ENCODE assay signal across 8 cellular contexts in the genomic region with DNA sequence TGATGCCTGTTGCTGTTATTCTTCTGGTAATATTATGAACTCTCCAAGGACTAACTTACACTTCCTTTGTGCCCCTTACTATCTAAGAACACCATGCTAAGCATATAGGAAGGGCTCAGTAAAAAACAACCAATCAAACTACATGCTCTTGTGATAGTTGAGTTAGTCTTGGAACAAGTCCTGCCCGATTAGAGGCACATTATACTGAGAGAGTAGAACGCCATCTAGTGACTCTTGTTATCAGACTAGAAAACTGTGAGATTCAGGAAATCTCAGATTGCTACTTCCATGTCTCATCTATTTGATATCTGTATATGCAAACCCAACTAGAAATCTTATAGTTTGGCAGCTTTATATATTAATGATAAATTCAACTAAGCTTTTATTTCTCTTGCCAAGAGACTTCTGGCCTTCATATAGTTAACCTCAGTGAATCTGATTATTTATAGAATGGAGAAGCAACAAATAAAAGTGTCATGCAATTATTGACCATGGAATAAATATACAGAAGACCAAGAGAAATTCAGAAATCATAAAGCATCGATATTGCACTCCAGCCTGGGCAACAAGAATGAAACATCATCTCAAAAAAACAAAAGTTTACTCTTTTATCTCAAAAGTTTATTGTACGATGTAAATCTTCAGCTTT. TPM values are rescaled to one million over a fixed set of nuclear protein-coding genes. Genes with fewer than 3 reads are reported as not detected.
A peak's percentile ranks its signal among the peaks of the same experiment; 100 is the strongest.
DNase-seq lines count a peak whose midpoint lies in the region; ATAC-seq and TF ChIP-seq lines count a peak whose summit lies in the region.

No MANE protein-coding gene starts in this region.

- H3K79me2 ChIP-seq in Loucy (ENCODE audit: insufficient read depth, low read length) (no peaks in the 10 kb centered on the region), PC-9 (ENCODE audit: low read depth) (no peaks in the 10 kb centered on the region)

- H3K4me2 ChIP-seq in Loucy (ENCODE audit: low read depth, low read length, poor library complexity, severe bottlenecking), result no peak overlapping the region
- no peak overlapping the region for H3K4me2 ChIP-seq in PC-9

- H3K9me3 ChIP-seq in Loucy (ENCODE audit: insufficient read depth, low read depth, low read length) (no peaks in the 10 kb centered on the region), PC-9 (ENCODE audit: insufficient read depth, low read depth) (no peaks in the 10 kb centered on the region), colonic mucosa (no peaks in the 10 kb centered on the region), lung (ENCODE audit: control insufficient read depth in 2 of 2, insufficient read depth in 1 of 2, low read length in 1 of 2) (no peaks in the 10 kb centered on the region)

- TF ChIP-seq CTCF in Loucy (conservative IDR thresholded peaks at IDR 0.05; ENCODE audit: low read length) (peak; percentile 86), PC-9 (conservative IDR thresholded peaks at IDR 0.05) (peak; percentile 69), colonic mucosa (IDR thresholded peaks at IDR 0.05) (peak; percentile 38), lung (IDR thresholded peaks at IDR 0.05; ENCODE audit: control extremely low read depth, extremely low read depth) (peak; percentile 54)

- ATAC-seq in lung (ENCODE audit: insufficient read depth, low FRiP score) (peak; percentile 41), GM18909 (IDR thresholded peaks at IDR 0.05; ENCODE audit: poor library complexity, unreplicated experiment) (no peak), GM19467 (IDR thresholded peaks at IDR 0.05; ENCODE audit: unreplicated experiment) (no peak), GM18498 (IDR thresholded peaks at IDR 0.05; ENCODE audit: unreplicated experiment) (no peak)

- POLR2A ChIA-PET in PC-9 (lab: Charles Lee; ENCODE audit: unreplicated experiment), result no interaction called here

- H3K9me2 ChIP-seq in Loucy (replicated peaks; ENCODE audit: low read depth, low read length), result no peaks in the 10 kb centered on the region
- no peaks in the 10 kb centered on the region for H3K9me2 ChIP-seq in PC-9 (ENCODE audit: insufficient read depth)

- H3K27ac ChIP-seq in PC-9 (no peak overlapping the region), colonic mucosa (no peak overlapping the region), lung (ENCODE audit: low read depth in 1 of 2, low read length in 1 of 2) (no peak overlapping the region)

- H3K4me1 ChIP-seq in Loucy (ENCODE audit: insufficient read depth, low read length, poor library complexity, severe bottlenecking), result no peaks in the 10 kb centered on the region
- H3K4me1 ChIP-seq in PC-9 (replicated peaks; ENCODE audit: insufficient read depth), result no peaks in the 10 kb centered on the region
- no peaks in the 10 kb centered on the region for H3K4me1 ChIP-seq in colonic mucosa
- H3K4me1 ChIP-seq in lung (ENCODE audit: control insufficient read depth in 2 of 2, insufficient read depth in 2 of 2, low read length in 2 of 2), result no peaks in the 10 kb centered on the region

- H3K4me3 ChIP-seq in Loucy (ENCODE audit: low read length, poor library complexity, severe bottlenecking) (no peak overlapping the region), PC-9 (no peak overlapping the region), colonic mucosa (no peak overlapping the region), lung (no peak overlapping the region)

- H3K9ac ChIP-seq in Loucy (ENCODE audit: low read depth, low read length, poor library complexity, severe bottlenecking), result no peak overlapping the region
- no peak overlapping the region for H3K9ac ChIP-seq in colonic mucosa (ENCODE audit: low read depth in 2 of 2, low read length in 2 of 2)

- DNase-seq in G401 (ENCODE audit: low spot score), result peak; percentile 85
- peak in 1 of 2 experiments; percentile 46 for DNase-seq in PC-9
- DNase-seq in colonic mucosa, result no peak
- DNase-seq in lung (ENCODE audit: low spot score), result no peak

- intact Hi-C loops in PC-9 (cut with micrococcal nuclease; ENCODE audit: unreplicated experiment) (loop anchor here (1.0 to 2.0 kb wide), 5 partner anchors 41 to 436 kb away; no protein-coding TSS in a partner anchor), colonic mucosa (cut with DNase I) (loop anchor here (5.0 to 10.0 kb wide), 3 partner anchors 91 to 438 kb away; no protein-coding TSS in a partner anchor)

- H2AFZ ChIP-seq in Loucy (ENCODE audit: low read length) (no peak overlapping the region), PC-9 (no peak overlapping the region)

- CTCF ChIA-PET in PC-9 (lab: Charles Lee), result interaction anchor here (0.7 kb wide), 1 partner anchor 243 kb away, joined by 5 read pairs; no protein-coding TSS in a partner anchor

- 19 to 22% methylated on average over 4 of the region's 4 CpGs for WGBS in lung, 2 donors

- H4K20me1 ChIP-seq in Loucy (ENCODE audit: insufficient read depth, low read length, poor library complexity, severe bottlenecking) (no peaks in the 10 kb centered on the region), PC-9 (ENCODE audit: insufficient read depth) (no peaks in the 10 kb centered on the region)

- in situ Hi-C loops in G401 (cut with HindIII; ENCODE audit: low sequenced_read_pairs), result no loop called here

- no peaks in the 10 kb centered on the region for H3F3A ChIP-seq in Loucy (ENCODE audit: low read depth)
- no peaks in the 10 kb centered on the region for H3F3A ChIP-seq in PC-9 (ENCODE audit: insufficient read depth, low read depth)

- no TSS peak for BruUV-seq in PC-9 (replicated peaks; lab: Mats Ljungman, UMichigan)

- H3K36me3 ChIP-seq in Loucy (ENCODE audit: insufficient read depth, low read length) (no peaks in the 10 kb centered on the region), PC-9 (ENCODE audit: low read depth) (no peaks in the 10 kb centered on the region), colonic mucosa (no peaks in the 10 kb centered on the region), lung (ENCODE audit: control insufficient read depth in 2 of 2, insufficient read depth in 2 of 2, low read length in 2 of 2) (no peaks in the 10 kb centered on the region)

- H3K27me3 ChIP-seq in Loucy (ENCODE audit: insufficient read depth, low read length, poor library complexity, severe bottlenecking), result no peaks in the 10 kb centered on the region
- H3K27me3 ChIP-seq in PC-9 (ENCODE audit: insufficient read depth, low read depth), result no peaks in the 10 kb centered on the region
- H3K27me3 ChIP-seq in colonic mucosa, result no peaks in the 10 kb centered on the region
- H3K27me3 ChIP-seq in lung (ENCODE audit: control insufficient read depth, insufficient read depth), result no peaks in the 10 kb centered on the region

RNA-seq across cellular contexts. Expression of a gene that starts 7.8 kb away (rescaled TPM):
- 29.3 and 30.7 TPM in 2 replicates for total RNA-seq in G401 (2014; rRNA removed; shearing (Covaris generic))
- total RNA-seq in PC-9 (2021) (111 and 124 TPM in 2 replicates), colonic mucosa (100 to 1,000 TPM; 110 to 147 TPM), lung (10 to 100 TPM; 92.4 to 95.8 TPM)
- polyA plus RNA-seq in lung, result 10 to 100 TPM; 37.4 to 42.3 TPM
